13 cellular contexts compared by ENCODE assay signal in the genomic region with DNA sequence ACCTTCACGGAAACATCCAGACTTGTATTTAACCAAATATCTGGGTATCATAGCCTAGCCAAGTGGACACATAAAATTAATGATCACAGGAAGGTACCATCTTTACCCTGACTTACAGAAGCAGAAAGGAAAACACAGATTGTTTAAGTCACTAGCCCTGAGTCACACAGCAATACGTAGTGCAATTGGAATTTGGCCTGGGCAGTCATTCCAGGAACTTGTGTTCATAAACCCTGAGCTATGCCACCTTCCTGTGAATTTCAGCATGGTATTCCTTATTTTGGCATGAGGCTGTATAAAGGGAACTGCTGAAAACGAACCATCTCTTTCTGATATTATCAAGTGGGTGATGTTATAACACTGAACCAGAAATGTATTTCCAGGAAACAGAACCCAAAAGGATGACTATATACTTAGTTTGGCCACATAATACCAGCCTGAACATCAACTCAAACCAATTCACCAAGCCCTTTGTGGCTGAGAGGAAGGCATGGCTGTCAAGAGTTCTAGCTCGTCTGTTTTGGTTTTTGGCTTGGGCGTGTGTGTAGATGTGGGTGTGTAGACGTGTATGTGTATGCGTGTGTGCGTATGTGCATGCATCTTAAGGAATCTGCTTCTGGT.
DNase-seq lines count a peak whose midpoint lies in the region; ATAC-seq and TF ChIP-seq lines count a peak whose summit lies in the region.
"Had no signal": no experiment of that assay in that cellular context is flagged by ENCODE, and none has a peak within 500 bp of the region (broad histone marks: within the 10 kb centered on the region; RNA-seq: fewer than 3 reads in every experiment).

No MANE protein-coding gene starts in this region.

- H3K27ac ChIP-seq in transverse colon, result peak overlapping the region; percentile 13 to 70 (median 52)
- H3K27ac ChIP-seq: upper lobe of left lung had no signal

- no peak overlapping the region for H3K27ac Mint-ChIP-seq in activated CD8-positive, alpha-beta memory T cell treated with anti-CD3 and anti-CD28 coated beads, Interleukin-2, amount 10 ng/mL, durations not matched to agents 7 days and 5 days

- H3K4me3 ChIP-seq in astrocyte of the spinal cord (ENCODE audit: low read depth, low read length), result no peak overlapping the region
- H3K4me3 ChIP-seq in kidney epithelial cell (ENCODE audit: low read depth, low read length), result no peak overlapping the region
- H3K4me3 ChIP-seq in transverse colon, result no peak overlapping the region
- H3K4me3 ChIP-seq: upper lobe of left lung had no signal

- peaks cover 6 to 27% (median 12%) of the 10 kb centered on the region in 4 donors for H3K4me1 ChIP-seq in transverse colon

- no peak for TF ChIP-seq EP300 in transverse colon (IDR thresholded peaks at IDR 0.05; ENCODE audit: low read depth)

- H3K4me3 Mint-ChIP-seq in activated CD8-positive, alpha-beta memory T cell treated with anti-CD3 and anti-CD28 coated beads, Interleukin-2, amount 10 ng/mL, durations not matched to agents 7 days and 5 days, result no peak overlapping the region
- H3K4me3 Mint-ChIP-seq: central memory CD8-positive, alpha-beta T cell; neural crest cell had no signal

- H3K36me3 ChIP-seq in kidney epithelial cell (ENCODE audit: control insufficient read depth, insufficient read depth, low read length), result no peaks in the 10 kb centered on the region
- no peaks in the 10 kb centered on the region for H3K36me3 ChIP-seq in transverse colon
- H3K36me3 ChIP-seq: upper lobe of left lung had no signal

- intact Hi-C loops in transverse colon (cut with DNase I; ENCODE audit: low total_unique reads), result no loop called here

- 78 to 89% methylated on average over 7 to 8 of the region's 8 CpGs for WGBS in transverse colon (ENCODE audit: low coverage in 1 of 2), 2 donors

- CTCF ChIA-PET in activated CD8-positive, alpha-beta memory T cell treated with anti-CD3 and anti-CD28 coated beads, Interleukin-2, amount 10 ng/mL, durations not matched to agents 7 days and 5 days (lab: Charles Lee), result interaction anchor here (1.0 kb wide), 1 partner anchor 15 kb away, joined by 3 read pairs; no protein-coding TSS in a partner anchor

- DNase-seq in activated CD8-positive, alpha-beta memory T cell treated with anti-CD3 and anti-CD28 coated beads, Interleukin-2, amount 10 ng/mL, durations not matched to agents 7 days and 5 days, result no peak
- DNase-seq in activated CD8-positive, alpha-beta memory T cell treated with anti-CD3 and anti-CD28 coated beads for 24 hours, result no peak
- DNase-seq in astrocyte of the spinal cord (ENCODE audit: low read depth, low spot score), result peak; percentile 85
- DNase-seq in kidney epithelial cell (ENCODE audit: low read depth), result peak; percentile 89
- peak; percentile 34 for DNase-seq in transverse colon
- no peak for DNase-seq in AML-193 (lab: John Stamatoyannopoulos, UW)
- DNase-seq: NCI-H345, T-helper 1 cell, upper lobe of left lung had no signal

- TF ChIP-seq CTCF in astrocyte of the spinal cord (IDR thresholded peaks at IDR 0.05; ENCODE audit: low read depth, low read length) (no peak), kidney epithelial cell (IDR thresholded peaks at IDR 0.05; ENCODE audit: insufficient read depth, low read length, poor library complexity, severe bottlenecking) (no peak), transverse colon (IDR thresholded peaks at IDR 0.05) (no peak)

- no peaks in the 10 kb centered on the region for H3K9me3 ChIP-seq in transverse colon
- H3K9me3 ChIP-seq: upper lobe of left lung had no signal

- peak; percentile 33 for ATAC-seq in activated CD8-positive, alpha-beta memory T cell treated with anti-CD3 and anti-CD28 coated beads, Interleukin-2, amount 10 ng/mL, durations not matched to agents 7 days and 5 days
- ATAC-seq in GM18907 (IDR thresholded peaks at IDR 0.05; ENCODE audit: unreplicated experiment) (no peak), HG02981 (IDR thresholded peaks at IDR 0.05; ENCODE audit: unreplicated experiment) (no peak)

- peaks cover 3% of the 10 kb centered on the region for H3K9me3 Mint-ChIP-seq in activated CD8-positive, alpha-beta memory T cell treated with anti-CD3 and anti-CD28 coated beads, Interleukin-2, amount 10 ng/mL, durations not matched to agents 7 days and 5 days (ENCODE audit: low read depth)
- H3K9me3 Mint-ChIP-seq: central memory CD8-positive, alpha-beta T cell; neural crest cell had no signal

- H3K36me3 Mint-ChIP-seq in activated CD8-positive, alpha-beta memory T cell treated with anti-CD3 and anti-CD28 coated beads, Interleukin-2, amount 10 ng/mL, durations not matched to agents 7 days and 5 days, result peaks cover 5% of the 10 kb centered on the region

- in situ Hi-C loops in astrocyte of the spinal cord (cut with HindIII; ENCODE audit: low sequenced_read_pairs), result no loop called here
- in situ Hi-C loops in transverse colon (cut with MboI; ENCODE audit: low pct_ligation_motif_present in 1 of 4, low pct_unique_long_range_greater_than_20kb in 1 of 4, low sequenced_read_pairs in 3 of 4), result no loop called here

- no peak for TF ChIP-seq POLR2A in transverse colon (IDR thresholded peaks at IDR 0.05)

- H3K4me1 Mint-ChIP-seq in activated CD8-positive, alpha-beta memory T cell treated with anti-CD3 and anti-CD28 coated beads, Interleukin-2, amount 10 ng/mL, durations not matched to agents 7 days and 5 days, result peaks cover 36% of the 10 kb centered on the region

- no peaks in the 10 kb centered on the region for H3K27me3 ChIP-seq in kidney epithelial cell (ENCODE audit: control insufficient read depth, insufficient read depth, low read length)
- no peaks in the 10 kb centered on the region for H3K27me3 ChIP-seq in transverse colon
- H3K27me3 ChIP-seq: upper lobe of left lung had no signal

- no peaks in the 10 kb centered on the region for H3K27me3 Mint-ChIP-seq in activated CD8-positive, alpha-beta memory T cell treated with anti-CD3 and anti-CD28 coated beads, Interleukin-2, amount 10 ng/mL, durations not matched to agents 7 days and 5 days
- H3K27me3 Mint-ChIP-seq: central memory CD8-positive, alpha-beta T cell had no signal

Comparison
In these comparisons a context has a peak if more than half of its experiments do, and no peak if none do; other contexts are left out.
1. DNase-seq: peak in astrocyte of the spinal cord (single experiment), kidney epithelial cell (single experiment) and transverse colon (single experiment); none in activated CD8-positive, alpha-beta memory T cell treated with anti-CD3 and anti-CD28 coated beads, Interleukin-2, amount 10 ng/mL, durations not matched to agents 7 days and 5 days (single experiment), activated CD8-positive, alpha-beta memory T cell treated with anti-CD3 and anti-CD28 coated beads for 24 hours (single experiment) and AML-193 (0 of 2).